ENCODE assay signal across 16 cellular contexts in genomic region chr4:103012594-103012993, GRCh38. TPM values are rescaled to one million over a fixed set of nuclear protein-coding genes. Genes with fewer than 3 reads are reported as not detected.
A peak's percentile ranks its signal among the peaks of the same experiment; 100 is the strongest.
DNase-seq lines count a peak whose midpoint lies in the region; ATAC-seq and TF ChIP-seq lines count a peak whose summit lies in the region.
"Had no signal": no experiment of that assay in that cellular context is flagged by ENCODE, and none has a peak within 500 bp of the region (broad histone marks: within the 10 kb centered on the region; RNA-seq: fewer than 3 reads in every experiment).

No MANE protein-coding gene starts in this region.

- no peak for TF ChIP-seq POLR2A in breast epithelium (IDR thresholded peaks at IDR 0.05)

- H3K27me3 ChIP-seq in breast epithelium (no peaks in the 10 kb centered on the region), layer of hippocampus (ENCODE audit: control insufficient read depth, insufficient read depth, low read length) (no peaks in the 10 kb centered on the region), trophoblast cell (ENCODE audit: insufficient read depth, low read length) (no peaks in the 10 kb centered on the region)

- peaks cover 3% of the 10 kb centered on the region; the same call in 1 of the 2 replicates for H3K27me3 Mint-ChIP-seq in HFFc6 (ENCODE audit: insufficient read depth)
- H3K27me3 Mint-ChIP-seq: activated naive CD8-positive, alpha-beta T cell had no signal

- no peak overlapping the region for H4K12ac ChIP-seq in trophoblast cell (ENCODE audit: low read depth, low read length)

- no peak for ATAC-seq in HG02763 (IDR thresholded peaks at IDR 0.05; ENCODE audit: unreplicated experiment)
- ATAC-seq: CD8-positive, alpha-beta T cell had no signal

- no peak overlapping the region for H2BK120ac ChIP-seq in trophoblast cell (ENCODE audit: insufficient read depth, low read length, poor library complexity)

- H3K4me1 Mint-ChIP-seq in HFFc6 (ENCODE audit: low read depth) = peaks cover 18% of the 10 kb centered on the region

- H3K9me3 ChIP-seq in breast epithelium (no peaks in the 10 kb centered on the region), trophoblast cell (ENCODE audit: insufficient read depth, low read depth, low read length) (no peaks in the 10 kb centered on the region)
- H3K9me3 ChIP-seq: neutrophil had no signal

- DNase-seq in HFFc6 (no peak), breast epithelium (ENCODE audit: low spot score in 2 of 2) (no peak), trophoblast cell (no peak), NCI-H446 (lab: John Stamatoyannopoulos, UW) (no peak), posterior vena cava (ENCODE audit: low spot score) (no peak)
- DNase-seq: activated T-cell treated with anti-CD3 and anti-CD28 coated beads, Interleukin-2, amount 50 U/mL, for 1 hour; CD8-positive, alpha-beta T cell; DND-41; KG1; NCI-H1105; stimulated activated CD4-positive, alpha-beta T cell treated with anti-CD3 and anti-CD28 coated beads, Interleukin-4, amount 100 ng/mL, for 4 hours had no signal

- TF ChIP-seq CTCF in HFFc6 (IDR thresholded peaks at IDR 0.05) (no peak), breast epithelium (IDR thresholded peaks at IDR 0.05) (no peak)

- H3K27ac ChIP-seq in breast epithelium (peak overlapping the region; percentile 66 to 88), layer of hippocampus (ENCODE audit: low read depth, low read length) (peak overlapping the region; percentile 47), temporal lobe (ENCODE audit: low read depth, low read length) (peak overlapping the region; percentile 44), trophoblast cell (ENCODE audit: low read depth, low read length) (no peak overlapping the region)
- H3K27ac ChIP-seq: neutrophil had no signal

- H3K36me3 ChIP-seq in breast epithelium = no peaks in the 10 kb centered on the region
- no peaks in the 10 kb centered on the region for H3K36me3 ChIP-seq in trophoblast cell (ENCODE audit: control insufficient read depth in 1 of 2, insufficient read depth in 2 of 2, low read length in 2 of 2)
- H3K36me3 ChIP-seq: neutrophil had no signal

- peaks cover 0 to 4% of the 10 kb centered on the region in 2 donors for H3K4me1 ChIP-seq in breast epithelium
- peaks cover 0 to 2% of the 10 kb centered on the region in 2 experiments for H3K4me1 ChIP-seq in trophoblast cell (ENCODE audit: control insufficient read depth in 1 of 2, insufficient read depth in 2 of 2, low read length in 2 of 2)

- no peak overlapping the region for H3K27ac Mint-ChIP-seq in HFFc6
- H3K27ac Mint-ChIP-seq: activated naive CD8-positive, alpha-beta T cell; CD8-positive, alpha-beta T cell had no signal

- no peak overlapping the region for H3K4me2 ChIP-seq in trophoblast cell (ENCODE audit: low read length)

- no peak overlapping the region for H3K4ac ChIP-seq in trophoblast cell (ENCODE audit: low read depth, low read length)

- H3K4me3 ChIP-seq in breast epithelium = no peak overlapping the region
- no peak overlapping the region for H3K4me3 ChIP-seq in trophoblast cell (ENCODE audit: low read depth, low read length)

- no peak overlapping the region for H3K18ac ChIP-seq in trophoblast cell (ENCODE audit: low read length)

- no peak overlapping the region for H4K8ac ChIP-seq in trophoblast cell (ENCODE audit: low read depth, low read length)

- no peaks in the 10 kb centered on the region for H3K36me3 Mint-ChIP-seq in HFFc6 (ENCODE audit: low read depth)
- H3K36me3 Mint-ChIP-seq: activated naive CD8-positive, alpha-beta T cell; CD8-positive, alpha-beta T cell had no signal

- H2AFZ ChIP-seq in trophoblast cell (ENCODE audit: insufficient read depth, low read length, poor library complexity) = no peak overlapping the region

- intact Hi-C loops in breast epithelium (cut with DNase I; ENCODE audit: low total_unique reads) (loop anchor here (5.0 kb wide), 1 partner anchor 255 kb away; no protein-coding TSS in a partner anchor), posterior vena cava (cut with DNase I) (loop anchor here in 1 of 2 donors (5.0 kb wide), 1 partner anchor 390 kb away; no protein-coding TSS in a partner anchor)

- H3K4me3 Mint-ChIP-seq in HFFc6 = 0 out of 2 replicates have a peak overlapping the region, but pooled peaks have one; percentile 5
- H3K4me3 Mint-ChIP-seq: activated naive CD8-positive, alpha-beta T cell; CD8-positive, alpha-beta T cell had no signal

- no peak overlapping the region for H2AK5ac ChIP-seq in trophoblast cell (ENCODE audit: low read length)

- no peak overlapping the region for H3K14ac ChIP-seq in trophoblast cell (ENCODE audit: low read length)

- H3K9me3 Mint-ChIP-seq in HFFc6 = no peaks in the 10 kb centered on the region
- H3K9me3 Mint-ChIP-seq: CD8-positive, alpha-beta T cell had no signal

- H3K23ac ChIP-seq in trophoblast cell (ENCODE audit: low read length) = no peak overlapping the region

- no peak overlapping the region for H2BK5ac ChIP-seq in trophoblast cell (ENCODE audit: low read depth, low read length, poor library complexity)

- no peaks in the 10 kb centered on the region for H3K79me1 ChIP-seq in trophoblast cell (ENCODE audit: low read length)

- no peak overlapping the region for H4K91ac ChIP-seq in trophoblast cell (ENCODE audit: low read depth, low read length)

- no peak overlapping the region for H2BK12ac ChIP-seq in trophoblast cell (ENCODE audit: low read length)

- no peak overlapping the region for H3K9ac ChIP-seq in trophoblast cell (ENCODE audit: low read length)

- no peaks in the 10 kb centered on the region for H3K79me2 ChIP-seq in trophoblast cell (ENCODE audit: control insufficient read depth, insufficient read depth, low read length, poor library complexity)

RNA-seq across cellular contexts. Expression of gene SLC9B1, which starts 6.9 kb away (rescaled TPM):
- total RNA-seq in HFFc6 (2021; fragmentation: NEBNext Ultra II Directional; extraction: Animal tissue kit (Norgen Biotek cat#: 25700)) = under 1 TPM; 0.09 to 0.36 (median 0.23) TPM
- total RNA-seq in breast epithelium (1 to 10 TPM in 2 of 3 donors, under 1 TPM in 1; 0.44 to 1.6 (median 1.3) TPM), temporal lobe (6.4 TPM), posterior vena cava (1 to 10 TPM; 1.1 to 1.4 TPM)
- 0.40 TPM in 2 replicates for polyA plus RNA-seq in trophoblast cell (2013)
